ENCODE assay signal across 15 cellular contexts in genomic region chr11:69195819-69196218, GRCh38. TPM values are rescaled to one million over a fixed set of nuclear protein-coding genes. Genes with fewer than 3 reads are reported as not detected.
A peak's percentile ranks its signal among the peaks of the same experiment; 100 is the strongest.
DNase-seq lines count a peak whose midpoint lies in the region; ATAC-seq and TF ChIP-seq lines count a peak whose summit lies in the region.
"Had no signal": no experiment of that assay in that cellular context is flagged by ENCODE, and none has a peak within 500 bp of the region (broad histone marks: within the 10 kb centered on the region; RNA-seq: fewer than 3 reads in every experiment).

No MANE protein-coding gene starts in this region.

- no peak for TF ChIP-seq CTCF in hepatocyte (IDR thresholded peaks at IDR 0.05; ENCODE audit: poor library complexity)

- no peak overlapping the region for H2AFZ ChIP-seq in hepatocyte
- H2AFZ ChIP-seq in neuronal stem cell (ENCODE audit: low read length): no peak overlapping the region

- no peak overlapping the region for H3K14ac ChIP-seq in neuronal stem cell (ENCODE audit: low read length)

- WGBS in hepatocyte (ENCODE audit: low lambda C conversion rate, missing lambda C conversion rate): 45% methylated on average over 11 of the region's 11 CpGs
- WGBS in neuronal stem cell (ENCODE audit: extremely low coverage in 2 of 2, insufficient read length in 2 of 2, insufficient replicate concordance in 1 of 2), 2 donors: no CpG with 5 or more reads among the region's 11 CpGs

- H3K18ac ChIP-seq in neuronal stem cell (ENCODE audit: low read length): no peak overlapping the region

- peaks cover 12% of the 10 kb centered on the region for H3K27me3 Mint-ChIP-seq in activated T-helper 17 cell treated with anti-CD3 and anti-CD28 coated beads, Interleukin-2, amount 50 U/mL, for 72 hours

- H4K91ac ChIP-seq in neuronal stem cell (ENCODE audit: low read depth, low read length, poor library complexity): no peak overlapping the region

- peak overlapping the region; percentile 65 for H2AK5ac ChIP-seq in neuronal stem cell (ENCODE audit: low read depth, low read length)

- no peaks in the 10 kb centered on the region for H3K9me2 ChIP-seq in hepatocyte (replicated peaks; ENCODE audit: insufficient read depth)

- H3K4ac ChIP-seq in neuronal stem cell (ENCODE audit: low read length): no peak overlapping the region

- H2BK12ac ChIP-seq in neuronal stem cell (ENCODE audit: low read length): no peak overlapping the region

- no peaks in the 10 kb centered on the region for H3K79me2 ChIP-seq in hepatocyte

- no peak overlapping the region for H3K27ac Mint-ChIP-seq in activated T-helper 17 cell treated with anti-CD3 and anti-CD28 coated beads, Interleukin-2, amount 50 U/mL, for 72 hours
- H3K27ac Mint-ChIP-seq: CD4-positive, alpha-beta memory T cell; HFFc6 had no signal

- no peaks in the 10 kb centered on the region for H3K36me3 Mint-ChIP-seq in activated T-helper 17 cell treated with anti-CD3 and anti-CD28 coated beads, Interleukin-2, amount 50 U/mL, for 72 hours (ENCODE audit: low read depth)
- H3K36me3 Mint-ChIP-seq: CD4-positive, alpha-beta memory T cell had no signal

- no peak overlapping the region for H2BK120ac ChIP-seq in neuronal stem cell (ENCODE audit: low read depth, low read length)

- H3K9me3 Mint-ChIP-seq in activated T-helper 17 cell treated with anti-CD3 and anti-CD28 coated beads, Interleukin-2, amount 50 U/mL, for 72 hours: peaks cover 11% of the 10 kb centered on the region

- peaks cover 12% of the 10 kb centered on the region for H3K4me1 ChIP-seq in hepatocyte (ENCODE audit: insufficient read depth)
- H3K4me1 ChIP-seq in neuronal stem cell (ENCODE audit: control insufficient read depth in 2 of 2, insufficient read depth in 1 of 2, low read depth in 1 of 2, low read length in 2 of 2): peaks cover 8 to 11% of the 10 kb centered on the region in 2 donors
- H3K4me1 ChIP-seq: HAP-1 had no signal

- H3K9ac ChIP-seq in neuronal stem cell (ENCODE audit: low read depth, low read length, poor library complexity): no peak overlapping the region

- H4K20me1 ChIP-seq in hepatocyte (ENCODE audit: insufficient read depth, poor library complexity, severe bottlenecking): no peaks in the 10 kb centered on the region

- no peak overlapping the region for H3K4me3 Mint-ChIP-seq in activated T-helper 17 cell treated with anti-CD3 and anti-CD28 coated beads, Interleukin-2, amount 50 U/mL, for 72 hours
- H3K4me3 Mint-ChIP-seq: CD4-positive, alpha-beta memory T cell; HFFc6 had no signal

- no peaks in the 10 kb centered on the region for H3K9me3 ChIP-seq in hepatocyte (ENCODE audit: low read depth)
- peaks cover 0 to under 1% of the 10 kb centered on the region in 2 donors for H3K9me3 ChIP-seq in neuronal stem cell (replicated peaks in 1 of 2; ENCODE audit: control insufficient read depth in 2 of 2, insufficient read depth in 1 of 2, low read depth in 1 of 2, low read length in 2 of 2)
- H3K9me3 ChIP-seq: HAP-1 had no signal

- H3K23ac ChIP-seq in neuronal stem cell (ENCODE audit: low read depth, low read length, poor library complexity): no peak overlapping the region

- peak; percentile 32 for DNase-seq in hepatocyte (ENCODE audit: low spot score)
- peak; percentile 16 for DNase-seq in kidney tubule cell (ENCODE audit: low spot score)
- no peak for DNase-seq in neuronal stem cell (ENCODE audit: low spot score)
- no peak for DNase-seq in NCI-H2081 treated with DMSO at 0.1 percent for 48 hours (lab: John Stamatoyannopoulos, UW)
- DNase-seq in DMS114 treated with DMSO at 0.1 percent for 48 hours (lab: John Stamatoyannopoulos, UW; ENCODE audit: unreplicated experiment): no peak
- DNase-seq: C1 segment of cervical spinal cord; Calu3; CD4-positive, alpha-beta memory T cell; COR-L47; DMS153; DND-41; GOT3; HFFc6 had no signal

- H4K8ac ChIP-seq in neuronal stem cell (ENCODE audit: low read depth, low read length): no peak overlapping the region

- H3K36me3 ChIP-seq in hepatocyte (replicated peaks; ENCODE audit: insufficient read depth, low read depth): no peaks in the 10 kb centered on the region
- H3K36me3 ChIP-seq in neuronal stem cell (replicated peaks in 1 of 2; ENCODE audit: control insufficient read depth in 2 of 2, insufficient read depth in 2 of 2, low read length in 2 of 2): no peaks in the 10 kb centered on the region
- H3K36me3 ChIP-seq: HAP-1 had no signal

- H3K27me3 ChIP-seq in hepatocyte (no peaks in the 10 kb centered on the region), neuronal stem cell (ENCODE audit: control insufficient read depth in 3 of 3, insufficient read depth in 3 of 3, low read depth in 1 of 3, low read length in 3 of 3) (peaks cover 0 to 23% (median 0%) of the 10 kb centered on the region in 3 experiments)

- H3K4me2 ChIP-seq in hepatocyte: no peak overlapping the region
- no peak overlapping the region for H3K4me2 ChIP-seq in neuronal stem cell (ENCODE audit: insufficient read depth, low read length, poor library complexity, severe bottlenecking)

- H3K27ac ChIP-seq in hepatocyte (peak overlapping the region; percentile 35), neuronal stem cell (replicated peaks; ENCODE audit: low read length) (no peak overlapping the region)

- H2BK5ac ChIP-seq in neuronal stem cell (ENCODE audit: low read length): no peak overlapping the region

- no peak overlapping the region for H2BK15ac ChIP-seq in neuronal stem cell (ENCODE audit: low read length)

- H3K4me3 ChIP-seq in hepatocyte (no peak overlapping the region), neuronal stem cell (ENCODE audit: low read length in 2 of 2) (no peak overlapping the region)
- H3K4me3 ChIP-seq: HAP-1 had no signal

- no peaks in the 10 kb centered on the region for H3K79me1 ChIP-seq in neuronal stem cell (ENCODE audit: low read depth, low read length)

- H3K4me1 Mint-ChIP-seq in activated T-helper 17 cell treated with anti-CD3 and anti-CD28 coated beads, Interleukin-2, amount 50 U/mL, for 72 hours: peaks cover 5% of the 10 kb centered on the region

- ATAC-seq in activated T-helper 17 cell treated with anti-CD3 and anti-CD28 coated beads, Interleukin-2, amount 50 U/mL, for 72 hours (replicated peaks): no peak

RNA-seq across cellular contexts. Expression of gene SMIM38, which starts 40.1 kb away (rescaled TPM):
- total RNA-seq in hepatocyte: 0.40 and 0.70 TPM in 2 replicates
- 0.64 TPM in 1 of 2 replicates, not detected in the other for polyA plus RNA-seq in hepatocyte
- 0.26 TPM for polyA plus RNA-seq in neuronal stem cell (2013, experiment 1 of 2)
- 0.36 TPM for polyA plus RNA-seq in neuronal stem cell (2013, experiment 2 of 2)
- total RNA-seq in activated T-helper 17 cell treated with anti-CD3 and anti-CD28 coated beads, Interleukin-2, amount 50 U/mL, for 72 hours: 1 to 10 TPM in 1 of 2 donors, under 1 TPM in 1; 0.26 to 4.7 TPM
- total RNA-seq: HFFc6 had no signal
- polyA plus RNA-seq: CD4-positive, alpha-beta memory T cell had no signal

Comparison
In these comparisons a context has a peak if more than half of its experiments do, and no peak if none do; other contexts are left out.
1. DNase-seq: peak in hepatocyte (single experiment) and kidney tubule cell (single experiment); none in neuronal stem cell (single experiment), NCI-H2081 treated with DMSO at 0.1 percent for 48 hours (single experiment) and DMS114 treated with DMSO at 0.1 percent for 48 hours (single experiment).